10 cellular contexts compared by ENCODE assay signal in the genomic region with DNA sequence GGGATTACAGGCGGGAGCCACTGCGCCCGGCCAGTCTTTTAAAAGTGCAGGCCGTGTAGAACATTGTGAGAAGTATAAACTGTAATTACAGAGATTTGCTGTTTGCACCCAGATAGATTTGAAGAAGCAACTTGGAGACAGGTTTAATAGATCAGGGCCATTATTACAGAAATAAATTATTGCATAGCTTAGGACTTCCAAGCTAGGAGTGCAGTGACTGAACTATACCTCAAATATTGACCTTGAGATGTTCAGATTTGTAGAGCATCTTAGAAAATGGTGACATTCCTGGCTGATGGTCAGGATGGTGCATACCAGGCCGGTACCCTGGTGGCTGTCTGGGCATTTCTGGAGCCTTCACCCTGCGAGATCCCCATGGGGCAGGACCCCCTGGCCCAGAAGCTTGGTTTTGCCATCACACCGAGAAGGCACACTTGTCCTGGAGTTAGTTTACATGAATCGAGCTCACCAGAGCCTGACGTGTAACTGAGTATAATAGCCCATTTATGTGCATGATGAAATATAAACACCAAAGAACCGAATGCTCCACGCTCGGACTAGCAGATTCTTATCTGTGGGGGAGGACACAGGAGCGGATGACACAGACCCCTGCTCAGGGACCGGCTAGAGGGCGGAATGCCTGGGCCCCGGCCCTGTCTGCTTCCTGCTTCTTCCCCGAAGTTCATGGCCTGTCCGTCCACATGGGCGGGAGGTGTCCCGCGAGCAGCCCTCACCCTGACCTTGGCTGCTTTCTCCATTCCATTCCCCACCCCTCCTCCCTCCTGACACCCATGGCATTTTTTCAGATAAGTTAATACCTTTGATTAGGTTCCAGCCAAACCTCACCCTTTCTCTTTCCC. TPM values are rescaled to one million over a fixed set of nuclear protein-coding genes. Genes with fewer than 3 reads are reported as not detected.
DNase-seq lines count a peak whose midpoint lies in the region; TF ChIP-seq lines count a peak whose summit lies in the region.
"Had no signal": no experiment of that assay in that cellular context is flagged by ENCODE, and none has a peak within 500 bp of the region (broad histone marks: within the 10 kb centered on the region; RNA-seq: fewer than 3 reads in every experiment).

No MANE protein-coding gene starts in this region.

- TF ChIP-seq POLR2A in tibial nerve (IDR thresholded peaks at IDR 0.05), result peak in 1 of 2 donors; percentile 39

- H3K9me3 ChIP-seq in duodenal mucosa (ENCODE audit: control insufficient read depth in 1 of 2, low read length in 2 of 2) (no peaks in the 10 kb centered on the region), tibial nerve (no peaks in the 10 kb centered on the region), MM.1S (replicated peaks; ENCODE audit: insufficient read depth, low read length) (no peaks in the 10 kb centered on the region)

- H3K27me3 ChIP-seq in duodenal mucosa (ENCODE audit: control insufficient read depth in 1 of 2, insufficient read depth in 2 of 2, low read length in 2 of 2) (no peaks in the 10 kb centered on the region), tibial nerve (no peaks in the 10 kb centered on the region), MM.1S (replicated peaks; ENCODE audit: insufficient read depth, low read length) (peaks cover 95% of the 10 kb centered on the region)

- peaks cover 16 to 22% of the 10 kb centered on the region in 2 donors for H3K4me1 ChIP-seq in duodenal mucosa (ENCODE audit: control insufficient read depth in 1 of 2, insufficient read depth in 2 of 2, low read length in 2 of 2)
- H3K4me1 ChIP-seq in tibial nerve, result peaks cover 0 to 67% (median 31%) of the 10 kb centered on the region in 4 donors
- H3K4me1 ChIP-seq in MM.1S (ENCODE audit: low read length), result 0 out of 2 replicates have a peak, but pooled peaks cover 7% of the 10 kb centered on the region

- H3K79me2 ChIP-seq in MM.1S (ENCODE audit: low read length), result no peaks in the 10 kb centered on the region

- WGBS in tibial nerve, 2 donors, result 31 to 37% methylated on average over 21 of the region's 21 CpGs

- H3F3A ChIP-seq in MM.1S (ENCODE audit: insufficient read depth, low read length), result no peaks in the 10 kb centered on the region

- DNase-seq in OCI-M1 (lab: John Stamatoyannopoulos, UW) (peak; percentile 24), lung microvascular endothelial cell (ENCODE audit: low read depth in 2 of 2) (peak; percentile 65 to 92), tibial nerve (ENCODE audit: low spot score in 2 of 2) (peak in 1 of 2 donors; percentile 51), SKM-1 treated with dmso at 0.1 percent for 144 hours (lab: John Stamatoyannopoulos, UW; ENCODE audit: unreplicated experiment) (no peak), MM.1S (no peak), NCI-H2227 treated with DMSO at 0.1 percent for 48 hours (lab: John Stamatoyannopoulos, UW) (no peak), KG1 (lab: John Stamatoyannopoulos, UW) (no peak)
- DNase-seq: hypothalamus, NCI-H2029 treated with DMSO at 0.1 percent for 48 hours had no signal

- no peak overlapping the region for H3K4me2 ChIP-seq in MM.1S (ENCODE audit: low read depth, low read length)

- TF ChIP-seq CTCF in tibial nerve (IDR thresholded peaks at IDR 0.05), result peak in 1 of 5 experiments; percentile 13
- TF ChIP-seq CTCF in MM.1S (IDR thresholded peaks at IDR 0.05; ENCODE audit: low read length), result no peak

- TF ChIP-seq EP300 in tibial nerve (IDR thresholded peaks at IDR 0.05), result peak; percentile 32 to 74

- no peaks in the 10 kb centered on the region for H3K36me3 ChIP-seq in duodenal mucosa (ENCODE audit: control insufficient read depth in 1 of 2, insufficient read depth in 2 of 2, low read length in 2 of 2)
- no peaks in the 10 kb centered on the region for H3K36me3 ChIP-seq in tibial nerve
- H3K36me3 ChIP-seq in MM.1S (replicated peaks; ENCODE audit: insufficient read depth, low read length), result no peaks in the 10 kb centered on the region

- no peaks in the 10 kb centered on the region for H4K20me1 ChIP-seq in MM.1S (ENCODE audit: insufficient read depth, low read length)

- H3K9me2 ChIP-seq in MM.1S (replicated peaks; ENCODE audit: insufficient read depth, low read length), result no peaks in the 10 kb centered on the region

- H3K4me3 ChIP-seq in duodenal mucosa (ENCODE audit: low read depth in 1 of 2, low read length in 2 of 2), result no peak overlapping the region
- H3K4me3 ChIP-seq in tibial nerve, result peak overlapping the region in 1 of 4 donors; percentile 23
- H3K4me3 ChIP-seq in MM.1S (ENCODE audit: low read length), result no peak overlapping the region

- no peak overlapping the region for H3K9ac ChIP-seq in duodenal mucosa (ENCODE audit: low read depth in 1 of 2, low read length in 2 of 2)
- no peak overlapping the region for H3K9ac ChIP-seq in MM.1S (ENCODE audit: low read length)

- no peak overlapping the region for H2AFZ ChIP-seq in MM.1S (ENCODE audit: low read length)

- H3K27ac ChIP-seq in duodenal mucosa (ENCODE audit: low read depth, low read length) (peak overlapping the region; percentile 24), tibial nerve (peak overlapping the region; percentile 80 to 91 (median 86)), MM.1S (ENCODE audit: low read length) (no peak overlapping the region)

RNA-seq across cellular contexts. Expression of a gene that starts 32.1 kb away (rescaled TPM):
- total RNA-seq in lung microvascular endothelial cell (0.87 and 4.0 TPM in 2 replicates), tibial nerve (10 to 100 TPM in 3 of 4 donors, 1 to 10 TPM in 1; 7.1 to 13.8 (median 12.0) TPM)

RNA-seq across cellular contexts. Expression of a gene that starts 32.9 kb away (rescaled TPM):
- total RNA-seq in lung microvascular endothelial cell, result 13.1 and 31.3 TPM in 2 replicates
- total RNA-seq in tibial nerve, result 10 to 100 TPM; 52.7 to 81.9 (median 67.8) TPM

RNA-seq across cellular contexts. Expression of a gene that starts 32.9 kb away (rescaled TPM):
- total RNA-seq in lung microvascular endothelial cell, result 31.2 and 48.8 TPM in 2 replicates
- 10 to 100 TPM; 48.3 to 68.4 (median 58.1) TPM for total RNA-seq in tibial nerve

Comparison
In these comparisons a context has a peak if more than half of its experiments do, and no peak if none do; other contexts are left out.
1. DNase-seq: peak in OCI-M1 (single experiment) and lung microvascular endothelial cell (2 of 2); none in SKM-1 treated with dmso at 0.1 percent for 144 hours (single experiment), MM.1S (single experiment), NCI-H2227 treated with DMSO at 0.1 percent for 48 hours (single experiment) and KG1 (single experiment).